11 cellular contexts compared by ENCODE assay signal in the genomic region with DNA sequence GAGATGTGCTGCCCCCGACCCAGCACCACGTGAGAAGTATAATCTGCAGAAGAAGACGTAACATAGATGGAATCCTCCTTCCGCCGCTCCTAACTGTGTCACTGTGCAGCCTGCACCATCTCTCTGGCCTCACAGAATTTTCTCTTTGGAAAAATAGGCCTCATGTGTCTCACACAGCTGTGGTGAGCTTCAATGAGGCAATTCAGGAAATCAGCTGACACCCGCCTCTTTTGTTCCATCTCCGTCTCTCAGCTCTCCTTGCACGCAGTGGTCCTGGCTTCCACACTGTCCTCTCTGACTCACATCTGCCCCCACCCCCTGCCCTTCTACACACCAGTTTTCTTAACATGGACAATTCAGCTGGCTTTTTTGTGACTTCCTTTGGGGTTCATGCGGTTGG. TPM values are rescaled to one million over a fixed set of nuclear protein-coding genes. Genes with fewer than 3 reads are reported as not detected.
DNase-seq lines count a peak whose midpoint lies in the region; ATAC-seq and TF ChIP-seq lines count a peak whose summit lies in the region.
"Had no signal": no experiment of that assay in that cellular context is flagged by ENCODE, and none has a peak within 500 bp of the region (broad histone marks: within the 10 kb centered on the region; RNA-seq: fewer than 3 reads in every experiment).

No MANE protein-coding gene starts in this region.

- peak; percentile 51 for ATAC-seq in activated CD4-positive, alpha-beta T cell treated with anti-CD3 and anti-CD28 coated beads for 36 hours
- no peak for ATAC-seq in GM21447 (IDR thresholded peaks at IDR 0.05; ENCODE audit: unreplicated experiment)

- in situ Hi-C loops in astrocyte of the spinal cord (cut with HindIII; ENCODE audit: low sequenced_read_pairs): no loop called here

- H3K9me3 Mint-ChIP-seq in activated CD4-positive, alpha-beta T cell treated with anti-CD3 and anti-CD28 coated beads for 36 hours (ENCODE audit: low read depth): no peaks in the 10 kb centered on the region
- H3K9me3 Mint-ChIP-seq in immature natural killer cell: peaks cover 0 to 3% (median 0%) of the 10 kb centered on the region in 6 donors
- H3K9me3 Mint-ChIP-seq in stimulated activated naive CD8-positive, alpha-beta T cell treated with anti-CD3 and anti-CD28 coated beads, Interleukin-15, Interleukin-2, amounts not matched to agents 100 ng/mL and 50 ng/mL, for 24 hours: no peaks in the 10 kb centered on the region

- no peak overlapping the region for H3K27ac Mint-ChIP-seq in activated CD4-positive, alpha-beta T cell treated with anti-CD3 and anti-CD28 coated beads for 36 hours
- peak overlapping the region in 4 of 6 donors; percentile 29 to 89 (median 70) for H3K27ac Mint-ChIP-seq in immature natural killer cell
- peak overlapping the region; percentile 53 for H3K27ac Mint-ChIP-seq in stimulated activated naive CD8-positive, alpha-beta T cell treated with anti-CD3 and anti-CD28 coated beads, Interleukin-15, Interleukin-2, amounts not matched to agents 100 ng/mL and 50 ng/mL, for 24 hours

- no peak for TF ChIP-seq CTCF in astrocyte of the spinal cord (IDR thresholded peaks at IDR 0.05; ENCODE audit: low read depth, low read length)

- no peaks in the 10 kb centered on the region for H3K4me1 Mint-ChIP-seq in activated CD4-positive, alpha-beta T cell treated with anti-CD3 and anti-CD28 coated beads for 36 hours
- peaks cover 30 to 41% of the 10 kb centered on the region in 2 donors for H3K4me1 Mint-ChIP-seq in immature natural killer cell
- H3K4me1 Mint-ChIP-seq in stimulated activated naive CD8-positive, alpha-beta T cell treated with anti-CD3 and anti-CD28 coated beads, Interleukin-15, Interleukin-2, amounts not matched to agents 100 ng/mL and 50 ng/mL, for 24 hours (ENCODE audit: low read depth): peaks cover 20% of the 10 kb centered on the region

- peak; percentile 30 for DNase-seq in activated CD4-positive, alpha-beta T cell treated with anti-CD3 and anti-CD28 coated beads for 36 hours
- DNase-seq in activated CD4-positive, alpha-beta T cell treated with anti-CD3 and anti-CD28 coated beads for 1 hour: no peak
- DNase-seq in astrocyte of the spinal cord (ENCODE audit: low read depth, low spot score): peak; percentile 89
- DNase-seq in immature natural killer cell: peak; percentile 8 to 35 (median 33)
- DNase-seq in GOT3 (lab: John Stamatoyannopoulos, UW): no peak
- DNase-seq in effector CD8-positive, alpha-beta T cell (lab: John Stamatoyannopoulos, UW): no peak
- DNase-seq: NCI-H1694; stimulated activated CD4-positive, alpha-beta T cell treated with anti-CD3 and anti-CD28 coated beads, Interleukin-4, amount 100 ng/mL, for 24 hours had no signal

- POLR2A ChIA-PET in activated CD4-positive, alpha-beta T cell treated with anti-CD3 and anti-CD28 coated beads for 36 hours (lab: Charles Lee): no interaction called here

- peaks cover 8% of the 10 kb centered on the region for H3K27me3 Mint-ChIP-seq in activated CD4-positive, alpha-beta T cell treated with anti-CD3 and anti-CD28 coated beads for 36 hours
- H3K27me3 Mint-ChIP-seq in immature natural killer cell (ENCODE audit: low read depth in 3 of 3): peaks cover 5 to 13% (median 9%) of the 10 kb centered on the region in 3 donors
- peaks cover 12% of the 10 kb centered on the region for H3K27me3 Mint-ChIP-seq in stimulated activated naive CD8-positive, alpha-beta T cell treated with anti-CD3 and anti-CD28 coated beads, Interleukin-15, Interleukin-2, amounts not matched to agents 100 ng/mL and 50 ng/mL, for 24 hours

- no peaks in the 10 kb centered on the region for H3K36me3 Mint-ChIP-seq in activated CD4-positive, alpha-beta T cell treated with anti-CD3 and anti-CD28 coated beads for 36 hours (ENCODE audit: low read depth)
- H3K36me3 Mint-ChIP-seq in immature natural killer cell: no peaks in the 10 kb centered on the region
- H3K36me3 Mint-ChIP-seq in stimulated activated naive CD8-positive, alpha-beta T cell treated with anti-CD3 and anti-CD28 coated beads, Interleukin-15, Interleukin-2, amounts not matched to agents 100 ng/mL and 50 ng/mL, for 24 hours (ENCODE audit: low read depth): no peaks in the 10 kb centered on the region

- no peak overlapping the region for H3K4me3 ChIP-seq in astrocyte of the spinal cord (ENCODE audit: low read depth, low read length)
- H3K4me3 ChIP-seq: A549 had no signal

- no peak overlapping the region for H3K4me3 Mint-ChIP-seq in activated CD4-positive, alpha-beta T cell treated with anti-CD3 and anti-CD28 coated beads for 36 hours
- H3K4me3 Mint-ChIP-seq in immature natural killer cell: peak overlapping the region; percentile 31 to 74 (median 40)
- no peak overlapping the region for H3K4me3 Mint-ChIP-seq in stimulated activated naive CD8-positive, alpha-beta T cell treated with anti-CD3 and anti-CD28 coated beads, Interleukin-15, Interleukin-2, amounts not matched to agents 100 ng/mL and 50 ng/mL, for 24 hours

- intact Hi-C loops in activated CD4-positive, alpha-beta T cell treated with anti-CD3 and anti-CD28 coated beads for 36 hours (cut with DNase I, micrococcal nuclease): no loop called here

- CTCF ChIA-PET in activated CD4-positive, alpha-beta T cell treated with anti-CD3 and anti-CD28 coated beads for 36 hours (lab: Charles Lee): no interaction called here

RNA-seq across cellular contexts. Expression of a gene that starts 7.2 kb away (rescaled TPM):
- not detected for total RNA-seq in activated CD4-positive, alpha-beta T cell treated with anti-CD3 and anti-CD28 coated beads for 36 hours
- polyA plus RNA-seq in immature natural killer cell: not detected

Comparison
In these comparisons a context has a peak if more than half of its experiments do, and no peak if none do; other contexts are left out.
1. DNase-seq: peak in activated CD4-positive, alpha-beta T cell treated with anti-CD3 and anti-CD28 coated beads for 36 hours (single experiment), astrocyte of the spinal cord (single experiment) and immature natural killer cell (3 of 3); none in activated CD4-positive, alpha-beta T cell treated with anti-CD3 and anti-CD28 coated beads for 1 hour (single experiment), GOT3 (single experiment) and effector CD8-positive, alpha-beta T cell (single experiment).
2. H3K4me3 Mint-ChIP-seq: peak in immature natural killer cell (5 of 5); none in activated CD4-positive, alpha-beta T cell treated with anti-CD3 and anti-CD28 coated beads for 36 hours (single experiment) and stimulated activated naive CD8-positive, alpha-beta T cell treated with anti-CD3 and anti-CD28 coated beads, Interleukin-15, Interleukin-2, amounts not matched to agents 100 ng/mL and 50 ng/mL, for 24 hours (single experiment).